1 cellular context compared by ENCODE assay signal in genomic region chr1:20083178-20083944, GRCh38.
TF ChIP-seq lines count a peak whose summit lies in the region.

No MANE protein-coding gene starts in this region.

TF ChIP-seq in H1, 55 proteins besides CTCF, POLR2A, EP300 and RAD21 (continued from another document):
- TF ChIP-seq EZH2 (IDR thresholded peaks at IDR 0.05; ENCODE audit: low read depth, low read length, severe bottlenecking) (no peak), SIN3A (conservative IDR thresholded peaks at IDR 0.05 in 1 of 2, IDR thresholded peaks at IDR 0.05 in 1 of 2; ENCODE audit: low read depth in 1 of 2, low read length in 2 of 2) (no peak)
- TF ChIP-seq, protein P1, sequence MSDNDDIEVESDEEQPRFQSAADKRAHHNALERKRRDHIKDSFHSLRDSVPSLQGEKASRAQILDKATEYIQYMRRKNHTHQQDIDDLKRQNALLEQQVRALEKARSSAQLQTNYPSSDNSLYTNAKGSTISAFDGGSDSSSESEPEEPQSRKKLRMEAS (IDR thresholded peaks at IDR 0.05), result no peak
